Comparison of ENCODE assay signal across 18 cellular contexts in the genomic region with DNA sequence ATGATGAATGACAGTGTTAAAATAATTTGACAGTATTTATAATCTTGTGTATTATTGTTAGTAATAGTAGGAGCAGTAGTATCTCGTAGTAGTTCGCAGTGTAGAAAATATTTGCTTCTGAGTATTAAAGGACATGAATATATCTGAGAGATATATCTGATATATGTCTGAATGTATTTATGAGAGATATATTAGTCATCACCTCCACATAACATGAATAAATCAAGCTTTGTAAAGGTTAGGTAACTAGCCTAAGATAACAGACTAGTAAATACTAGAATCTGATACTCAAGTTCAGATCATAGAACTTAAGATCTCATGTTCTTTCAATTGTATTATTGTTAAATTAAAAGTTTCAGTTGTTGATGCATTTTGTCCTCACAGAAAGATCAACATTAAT.
DNase-seq lines count a peak whose midpoint lies in the region; ATAC-seq, FAIRE-seq and TF ChIP-seq lines count a peak whose summit lies in the region.
"Had no signal": no experiment of that assay in that cellular context is flagged by ENCODE, and none has a peak within 500 bp of the region (broad histone marks: within the 10 kb centered on the region; RNA-seq: fewer than 3 reads in every experiment).

No MANE protein-coding gene starts in this region.

- H3K27ac ChIP-seq in mammary epithelial cell (ENCODE audit: insufficient read depth, low read depth, low read length) = no peak overlapping the region
- H3K27ac ChIP-seq in PC-3 (ENCODE audit: low read length) = no peak overlapping the region
- no peak overlapping the region for H3K27ac ChIP-seq in pancreas
- no peak overlapping the region for H3K27ac ChIP-seq in GM23248
- H3K27ac ChIP-seq: BLaER1 had no signal

- ATAC-seq in PC-3 = peak; percentile 95
- no peak for ATAC-seq in pancreas
- ATAC-seq in HG03469 (IDR thresholded peaks at IDR 0.05; ENCODE audit: unreplicated experiment) = no peak
- ATAC-seq: GM12878, K562 had no signal

- H3K4me1 Mint-ChIP-seq in MCF 10A (ENCODE audit: insufficient read depth, unreplicated experiment) = peaks cover 7% of the 10 kb centered on the region
- H3K4me1 Mint-ChIP-seq: CD4-positive, alpha-beta memory T cell had no signal

- H3K79me2 ChIP-seq in mammary epithelial cell (ENCODE audit: insufficient read depth, low read length) (peaks cover 59% of the 10 kb centered on the region), PC-3 (ENCODE audit: low read length) (peaks cover 22% of the 10 kb centered on the region), GM23248 (ENCODE audit: insufficient read depth) (peaks cover 46% of the 10 kb centered on the region)

- dilution Hi-C loops in mammary epithelial cell (cut with HindIII; ENCODE audit: low sequenced_read_pairs) = no loop called here

- H3K4me3 Mint-ChIP-seq in MCF 10A (ENCODE audit: unreplicated experiment) = no peak overlapping the region
- H3K4me3 Mint-ChIP-seq: CD14-positive monocyte; CD4-positive, alpha-beta memory T cell had no signal

- H4K20me1 ChIP-seq in mammary epithelial cell (ENCODE audit: insufficient read depth, low read length) (no peaks in the 10 kb centered on the region), PC-3 (ENCODE audit: low read length) (peaks cover 14% of the 10 kb centered on the region; the same call in 1 of the 2 replicates), GM23248 (ENCODE audit: insufficient read depth) (0 out of 2 replicates have a peak, but pooled peaks cover 10% of the 10 kb centered on the region)
- H4K20me1 ChIP-seq: BLaER1 had no signal

- H3F3A ChIP-seq in PC-3 (ENCODE audit: low read length, unreplicated experiment) (no peaks in the 10 kb centered on the region), GM23248 (ENCODE audit: insufficient read depth) (no peaks in the 10 kb centered on the region)

- no peaks in the 10 kb centered on the region for H3K9me3 Mint-ChIP-seq in MCF 10A (ENCODE audit: unreplicated experiment)

- WGBS in mammary epithelial cell (ENCODE audit: low coverage, missing lambda C conversion rate) = 100% methylated on average over 2 of the region's 2 CpGs
- 91 to 96% methylated on average over 2 of the region's 2 CpGs for WGBS in pancreas, 2 donors
- 96 to 98% methylated on average over 2 of the region's 2 CpGs for WGBS in GM23248 (ENCODE audit: low coverage in 1 of 2, low lambda C conversion rate in 2 of 2, missing lambda C conversion rate in 2 of 2), 2 experiments

- intact Hi-C loops in mammary epithelial cell (cut with micrococcal nuclease) = no loop called here
- intact Hi-C loops in MCF 10A (cut with micrococcal nuclease) = loop anchor here (10.0 kb wide), 1 partner anchor 129 kb away; a partner anchor contains a TSS
- intact Hi-C loops in PC-3 (cut with micrococcal nuclease) = loop anchor here (5.0 kb wide), 1 partner anchor 91 kb away; no protein-coding TSS in a partner anchor
- intact Hi-C loops in pancreas (cut with DNase I) = no loop called here

- POLR2A ChIA-PET in MCF 10A (lab: Yijun Ruan, JAX) (interaction anchor here (0.8 kb wide), 1 partner anchor 14 kb away, joined by 3 read pairs; no protein-coding TSS in a partner anchor), PC-3 (lab: Charles Lee; ENCODE audit: unreplicated experiment) (interaction anchor here (0.5 kb wide), 1 partner anchor 173 kb away, joined by 5 read pairs; no protein-coding TSS in a partner anchor)

- H3K36me3 ChIP-seq in mammary epithelial cell (ENCODE audit: insufficient read depth, low read length) = no peaks in the 10 kb centered on the region
- no peaks in the 10 kb centered on the region for H3K36me3 ChIP-seq in PC-3 (ENCODE audit: low read depth, low read length)
- H3K36me3 ChIP-seq in pancreas = no peaks in the 10 kb centered on the region
- H3K36me3 ChIP-seq in GM23248 (ENCODE audit: low read depth) = no peaks in the 10 kb centered on the region
- H3K36me3 ChIP-seq: BLaER1 had no signal

- no peaks in the 10 kb centered on the region for H3K4me1 ChIP-seq in mammary epithelial cell (ENCODE audit: insufficient read depth, low read length)
- H3K4me1 ChIP-seq in PC-3 (ENCODE audit: insufficient read depth, low read length) = peaks cover 31% of the 10 kb centered on the region
- H3K4me1 ChIP-seq in pancreas = no peaks in the 10 kb centered on the region
- no peaks in the 10 kb centered on the region for H3K4me1 ChIP-seq in GM23248 (ENCODE audit: insufficient read depth)
- H3K4me1 ChIP-seq: BLaER1 had no signal

- peak; percentile 14 for DNase-seq in mammary epithelial cell
- no peak for DNase-seq in MCF 10A (ENCODE audit: unreplicated experiment)
- peak; percentile 68 for DNase-seq in PC-3
- peak; percentile 23 for DNase-seq in epithelial cell of esophagus (ENCODE audit: low read depth)
- no peak for DNase-seq in pancreas
- no peak for DNase-seq in GM23248
- DNase-seq in glomerular visceral epithelial cell (ENCODE audit: extremely low spot score) = no peak
- DNase-seq: 8988T; CD4-positive, alpha-beta memory T cell; DMS79 treated with DMSO at 0.1 percent for 48 hours; H7; IMR-90 had no signal

- H3K9ac ChIP-seq in mammary epithelial cell (ENCODE audit: insufficient read depth, low read length) (no peak overlapping the region), PC-3 (ENCODE audit: low read length) (no peak overlapping the region), GM23248 (no peak overlapping the region)
- H3K9ac ChIP-seq: BLaER1 had no signal

- in situ Hi-C loops in mammary epithelial cell (cut with MboI; ENCODE audit: low sequenced_read_pairs in 2 of 2) = no loop called here
- in situ Hi-C loops in GM23248 (cut with MboI) = no loop called here

- TF ChIP-seq CTCF in mammary epithelial cell (conservative IDR thresholded peaks at IDR 0.05 in 1 of 2, IDR thresholded peaks at IDR 0.05 in 1 of 2; ENCODE audit: extremely low read depth in 1 of 2, insufficient read depth in 1 of 2, low read depth in 1 of 2, low read length in 2 of 2) = no peak
- no peak for TF ChIP-seq CTCF in MCF 10A (IDR thresholded peaks at IDR 0.05; ENCODE audit: unreplicated experiment)
- TF ChIP-seq CTCF in PC-3 (conservative IDR thresholded peaks at IDR 0.05; ENCODE audit: low read depth, low read length) = no peak
- TF ChIP-seq CTCF in epithelial cell of esophagus (IDR thresholded peaks at IDR 0.05; ENCODE audit: insufficient read depth, low read depth, low read length, missing control alignments) = no peak
- TF ChIP-seq CTCF in pancreas (IDR thresholded peaks at IDR 0.05) = no peak

- no peaks in the 10 kb centered on the region for H3K27me3 Mint-ChIP-seq in MCF 10A (ENCODE audit: insufficient read depth, unreplicated experiment)

- no TSS peak for BruUV-seq in mammary epithelial cell (replicated peaks; lab: Mats Ljungman, UMichigan)
- no TSS peak for BruUV-seq in MCF 10A (replicated peaks; lab: Mats Ljungman, UMichigan)
- BruUV-seq in PC-3 (replicated peaks; lab: Mats Ljungman, UMichigan) = no TSS peak

- H3K4me2 ChIP-seq in mammary epithelial cell (ENCODE audit: insufficient read depth, low read depth, low read length) (no peak overlapping the region), PC-3 (ENCODE audit: low read length) (peak overlapping the region; percentile 7), GM23248 (ENCODE audit: unreplicated experiment) (no peak overlapping the region)
- H3K4me2 ChIP-seq: BLaER1 had no signal

- FAIRE-seq in pancreas (lab: Jason Lieb, UNC) = peak; percentile 17
- FAIRE-seq: GM12878, HTR-8/SVneo, K562 had no signal

- H3K27me3 ChIP-seq in mammary epithelial cell (ENCODE audit: insufficient read depth, low read length) (no peaks in the 10 kb centered on the region), PC-3 (ENCODE audit: low read length) (no peaks in the 10 kb centered on the region), pancreas (no peaks in the 10 kb centered on the region), GM23248 (replicated peaks; ENCODE audit: insufficient read depth) (no peaks in the 10 kb centered on the region)
- H3K27me3 ChIP-seq: BLaER1 had no signal

- H3K9me2 ChIP-seq in PC-3 (replicated peaks; ENCODE audit: low read length) (no peaks in the 10 kb centered on the region), GM23248 (ENCODE audit: insufficient read depth) (no peaks in the 10 kb centered on the region)

- no peaks in the 10 kb centered on the region for H3K36me3 Mint-ChIP-seq in MCF 10A (ENCODE audit: insufficient read depth, unreplicated experiment)
- H3K36me3 Mint-ChIP-seq: CD4-positive, alpha-beta memory T cell had no signal

- H3K9me3 ChIP-seq in mammary epithelial cell (replicated peaks; ENCODE audit: insufficient read depth, low read length) (no peaks in the 10 kb centered on the region), PC-3 (ENCODE audit: low read length) (no peaks in the 10 kb centered on the region), pancreas (no peaks in the 10 kb centered on the region), GM23248 (ENCODE audit: low read depth) (no peaks in the 10 kb centered on the region)

- no peak overlapping the region for H3K27ac Mint-ChIP-seq in MCF 10A (ENCODE audit: low read depth, unreplicated experiment)
- H3K27ac Mint-ChIP-seq: CD14-positive monocyte had no signal

- CTCF ChIA-PET in mammary epithelial cell (lab: Charles Lee; ENCODE audit: low non-redundant PET) = no interaction called here
- CTCF ChIA-PET in MCF 10A (lab: Yijun Ruan, JAX) = no interaction called here
- CTCF ChIA-PET in PC-3 (lab: Charles Lee) = no interaction called here

- H3K4me3 ChIP-seq in mammary epithelial cell (replicated peaks in 1 of 3; ENCODE audit: insufficient read depth in 1 of 3, low read depth in 2 of 3, low read length in 3 of 3) = no peak overlapping the region
- no peak overlapping the region for H3K4me3 ChIP-seq in PC-3 (ENCODE audit: low read length)
- no peak overlapping the region for H3K4me3 ChIP-seq in epithelial cell of esophagus (ENCODE audit: low read length)
- H3K4me3 ChIP-seq in pancreas = no peak overlapping the region
- no peak overlapping the region for H3K4me3 ChIP-seq in GM23248
- H3K4me3 ChIP-seq: BLaER1, GM12878, K562 had no signal

- H2AFZ ChIP-seq in mammary epithelial cell (ENCODE audit: low read depth, low read length) = no peak overlapping the region
- no peak overlapping the region for H2AFZ ChIP-seq in PC-3 (ENCODE audit: low read length)
- H2AFZ ChIP-seq in GM23248 = no peak overlapping the region

Comparison
In these comparisons a context has a peak if more than half of its experiments do, and no peak if none do; other contexts are left out.
1. DNase-seq: peak in mammary epithelial cell (single experiment), PC-3 (single experiment) and epithelial cell of esophagus (single experiment); none in MCF 10A (single experiment), pancreas (0 of 6), GM23248 (single experiment) and glomerular visceral epithelial cell (single experiment).
2. intact Hi-C loops: an anchor here in MCF 10A (10.0 kb wide) and PC-3 (5.0 kb wide); none called in mammary epithelial cell and pancreas.